ENCODE assay signal across 8 cellular contexts in the genomic region with DNA sequence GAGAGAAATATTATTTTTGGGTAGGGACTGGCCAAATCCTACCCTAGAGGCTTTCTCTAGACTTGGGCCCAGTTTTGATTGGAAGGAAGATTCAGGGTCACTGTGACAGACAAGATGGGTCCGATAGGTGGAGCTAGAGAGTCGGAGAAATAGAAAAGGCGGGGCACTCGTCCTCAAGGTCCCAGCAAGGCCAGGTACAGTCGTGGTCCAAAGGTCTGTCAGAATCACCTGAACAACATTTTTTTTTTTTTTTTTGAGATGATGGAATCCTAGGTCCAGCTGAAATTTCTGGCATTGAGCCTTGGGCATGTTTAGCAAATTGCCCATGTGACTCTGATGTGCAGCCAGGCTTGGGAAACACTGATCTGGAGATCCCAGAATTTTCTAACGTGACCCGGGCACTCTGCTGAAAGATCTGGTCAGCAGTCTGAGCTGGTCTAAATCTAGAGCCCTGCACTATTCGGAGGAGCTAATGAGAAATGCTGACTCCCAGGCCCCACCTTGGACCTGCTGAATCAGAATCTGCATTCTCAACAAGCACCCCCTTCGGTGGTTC. TPM values are rescaled to one million over a fixed set of nuclear protein-coding genes. Genes with fewer than 3 reads are reported as not detected.
DNase-seq lines count a peak whose midpoint lies in the region; ATAC-seq and TF ChIP-seq lines count a peak whose summit lies in the region.

No MANE protein-coding gene starts in this region.

- TF ChIP-seq EP300 in transverse colon (IDR thresholded peaks at IDR 0.05; ENCODE audit: low read depth) = no peak

- intact Hi-C loops in transverse colon (cut with DNase I; ENCODE audit: low total_unique reads) = no loop called here

- H3K9me3 ChIP-seq in fibroblast of lung (ENCODE audit: control insufficient read depth, insufficient read depth, low read depth, low read length) (no peaks in the 10 kb centered on the region), transverse colon (no peaks in the 10 kb centered on the region)

- H3K9ac ChIP-seq in fibroblast of lung (ENCODE audit: insufficient read depth, low read length) = no peak overlapping the region

- 14 to 15% methylated on average over 7 to 9 of the region's 9 CpGs for WGBS in transverse colon (ENCODE audit: low coverage in 1 of 2), 2 donors

- H3K4me3 ChIP-seq in Jurkat, Clone E6-1 (ENCODE audit: low read length) = no peak overlapping the region
- no peak overlapping the region for H3K4me3 ChIP-seq in fibroblast of lung (replicated peaks in 1 of 4; ENCODE audit: control extremely low read depth in 1 of 4, insufficient read depth in 1 of 4, low read depth in 3 of 4, low read length in 4 of 4)
- no peak overlapping the region for H3K4me3 ChIP-seq in transverse colon

- DNase-seq in DMS79 treated with DMSO at 0.1 percent for 48 hours (lab: John Stamatoyannopoulos, UW) (peak; percentile 49), OCI-M1 (lab: John Stamatoyannopoulos, UW) (peak; percentile 85), activated T-cell treated with anti-CD3 and anti-CD28 coated beads for 24 hours (ENCODE audit: low read depth) (peak; percentile 54), fibroblast of lung (ENCODE audit: low read depth in 2 of 2) (peak; percentile 44 to 72), omental fat pad (ENCODE audit: low spot score) (no peak), transverse colon (peak; percentile 77)
- DNase-seq in Jurkat, Clone E6-1 (ENCODE audit: low read depth, low spot score) = peak; percentile 39

- no peak overlapping the region for H2AFZ ChIP-seq in fibroblast of lung (ENCODE audit: low read length)

- ATAC-seq in GM21528 (IDR thresholded peaks at IDR 0.05; ENCODE audit: low FRiP score, unreplicated experiment) (peak; percentile 77), omental fat pad (ENCODE audit: low FRiP score) (peak; percentile 37)

- in situ Hi-C loops in transverse colon (cut with MboI; ENCODE audit: low pct_ligation_motif_present in 1 of 4, low pct_unique_long_range_greater_than_20kb in 1 of 4, low sequenced_read_pairs in 3 of 4) = no loop called here

- no peaks in the 10 kb centered on the region for H3K79me2 ChIP-seq in fibroblast of lung (ENCODE audit: control insufficient read depth, insufficient read depth, low read length)

- H3K4me1 ChIP-seq in fibroblast of lung (ENCODE audit: control insufficient read depth, extremely low read depth, insufficient read depth, low read length) = peaks cover 20% of the 10 kb centered on the region
- H3K4me1 ChIP-seq in transverse colon = peaks cover 6 to 31% (median 21%) of the 10 kb centered on the region in 4 donors

- peak; percentile 87 to 88 for TF ChIP-seq CTCF in fibroblast of lung (conservative IDR thresholded peaks at IDR 0.05 in 1 of 2, IDR thresholded peaks at IDR 0.05 in 1 of 2; ENCODE audit: low read depth in 1 of 2, low read length in 2 of 2)
- TF ChIP-seq CTCF in omental fat pad (IDR thresholded peaks at IDR 0.05) = no peak
- TF ChIP-seq CTCF in transverse colon (IDR thresholded peaks at IDR 0.05) = peak; percentile 70 to 81 (median 78)

- H3K27me3 ChIP-seq in fibroblast of lung (ENCODE audit: control insufficient read depth, insufficient read depth, low read length) (no peaks in the 10 kb centered on the region), transverse colon (no peaks in the 10 kb centered on the region)

- H3K36me3 ChIP-seq in fibroblast of lung (ENCODE audit: control insufficient read depth, insufficient read depth, low read length) (no peaks in the 10 kb centered on the region), transverse colon (no peaks in the 10 kb centered on the region)

- H3K4me2 ChIP-seq in fibroblast of lung (ENCODE audit: extremely low read depth, insufficient read depth, low read length) = no peak overlapping the region

- TF ChIP-seq POLR2A in transverse colon (IDR thresholded peaks at IDR 0.05) = no peak

- H3K27ac ChIP-seq in fibroblast of lung (ENCODE audit: insufficient read depth, low read length) = no peak overlapping the region
- H3K27ac ChIP-seq in transverse colon = no peak overlapping the region

- H4K20me1 ChIP-seq in fibroblast of lung (ENCODE audit: control insufficient read depth, extremely low read depth, insufficient read depth, low read length) = no peaks in the 10 kb centered on the region

RNA-seq across cellular contexts. Expression of a gene that starts 23.0 kb away (rescaled TPM):
- polyA plus RNA-seq in Jurkat, Clone E6-1 (2012; ENCODE audit: insufficient read depth, insufficient read length) = not detected
- total RNA-seq in fibroblast of lung (under 0.01 TPM in 1 of 2 replicates, not detected in the other), omental fat pad (1 to 10 TPM in 1 of 4 donors, under 1 TPM in 1, not detected in 2; 0.28 to 1.6 TPM), transverse colon (not detected)
- not detected in 2 replicates for polyA plus RNA-seq in fibroblast of lung
- not detected in 2 replicates for polyA plus RNA-seq in fibroblast of lung (2012)
- polyA minus RNA-seq in fibroblast of lung (ENCODE audit: low replicate concordance) = not detected in 2 replicates

RNA-seq across cellular contexts. Expression of a gene that starts 53.4 kb away (rescaled TPM):
- 19.6 TPM for polyA plus RNA-seq in Jurkat, Clone E6-1 (2012; ENCODE audit: insufficient read depth, insufficient read length)
- 149 and 205 TPM in 2 replicates for total RNA-seq in fibroblast of lung
- polyA plus RNA-seq in fibroblast of lung = 87.8 and 97.4 TPM in 2 replicates
- 48.3 and 50.4 TPM in 2 replicates for polyA plus RNA-seq in fibroblast of lung (2012)
- 35.1 and 63.6 TPM in 2 replicates for polyA minus RNA-seq in fibroblast of lung (ENCODE audit: low replicate concordance)
- total RNA-seq in omental fat pad = 100 to 1,000 TPM in 1 of 4 donors, 10 to 100 TPM in 3; 72.8 to 104 (median 89.1) TPM
- 10 to 100 TPM; 19.7 to 62.1 (median 26.6) TPM for total RNA-seq in transverse colon

Comparison
In these comparisons a context has a peak if more than half of its experiments do, and no peak if none do; other contexts are left out.
1. CTCF ChIP-seq: peak in fibroblast of lung (2 of 2) and transverse colon (5 of 5); none in omental fat pad (0 of 3).